Comparison of ENCODE assay signal across 11 cellular contexts in the genomic region with DNA sequence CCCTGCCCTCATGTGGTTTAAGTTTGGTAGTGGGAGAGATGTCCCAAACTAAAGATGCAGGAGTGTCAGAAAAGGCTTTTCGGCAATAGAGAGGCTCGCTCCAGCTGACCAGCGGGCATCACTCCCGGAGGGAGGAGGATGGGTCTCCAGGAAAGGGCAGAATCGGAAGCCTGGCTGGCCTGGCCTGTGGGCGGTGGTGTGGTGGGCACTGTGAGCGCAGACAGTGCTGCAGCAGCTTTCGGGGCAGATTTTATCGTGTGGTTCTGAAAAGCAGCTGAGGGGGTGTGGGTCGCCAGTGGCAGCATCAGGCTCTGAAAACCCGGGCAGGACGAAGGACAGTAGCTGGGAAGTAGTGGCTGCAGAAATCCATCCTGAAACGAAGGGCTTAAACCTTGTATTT.
"Had no signal": no experiment of that assay in that cellular context is flagged by ENCODE, and none has a peak within 500 bp of the region (broad histone marks: within the 10 kb centered on the region; RNA-seq: fewer than 3 reads in every experiment).

No MANE protein-coding gene starts in this region.

- H3K27me3 ChIP-seq: breast epithelium, stomach had no signal

- DNase-seq: activated CD4-positive, alpha-beta memory T cell treated with anti-CD3 and anti-CD28 coated beads for 36 hours; activated naive CD4-positive, alpha-beta T cell treated with Interleukin-2 at 50 U/mL for 16 hours; anterior cingulate cortex; effector memory CD8-positive, alpha-beta T cell; foreskin fibroblast; stimulated activated CD4-positive, alpha-beta T cell treated with anti-CD3 and anti-CD28 coated beads, Interleukin-2, amount 100 ng/mL, for 24 hours; stomach; trophoblast cell had no signal

- H3K27me3 Mint-ChIP-seq: activated CD4-positive, alpha-beta memory T cell treated with anti-CD3 and anti-CD28 coated beads for 36 hours; effector memory CD8-positive, alpha-beta T cell; natural killer cell treated with Interleukin-12 subunit alpha and Interleukin-12 subunit beta and Interleukin-15 and Interleukin-18, amount 100 ng/mL, for 72 hours had no signal

- H3K4me3 ChIP-seq: breast epithelium, stomach had no signal

- H3K27ac Mint-ChIP-seq: activated CD4-positive, alpha-beta memory T cell treated with anti-CD3 and anti-CD28 coated beads for 36 hours; natural killer cell treated with Interleukin-12 subunit alpha and Interleukin-12 subunit beta and Interleukin-15 and Interleukin-18, amount 100 ng/mL, for 72 hours had no signal

- ATAC-seq: effector memory CD8-positive, alpha-beta T cell; natural killer cell treated with Interleukin-12 subunit alpha and Interleukin-12 subunit beta and Interleukin-15 and Interleukin-18, amount 100 ng/mL, for 72 hours had no signal

- H3K36me3 Mint-ChIP-seq: natural killer cell treated with Interleukin-12 subunit alpha and Interleukin-12 subunit beta and Interleukin-15 and Interleukin-18, amount 100 ng/mL, for 72 hours had no signal

- H3K4me1 ChIP-seq: breast epithelium had no signal

- H3K27ac ChIP-seq: breast epithelium, epithelial cell of prostate, stomach had no signal

- H3K4me3 Mint-ChIP-seq: activated CD4-positive, alpha-beta memory T cell treated with anti-CD3 and anti-CD28 coated beads for 36 hours; effector memory CD8-positive, alpha-beta T cell; natural killer cell treated with Interleukin-12 subunit alpha and Interleukin-12 subunit beta and Interleukin-15 and Interleukin-18, amount 100 ng/mL, for 72 hours had no signal

- H3K9me3 Mint-ChIP-seq: activated CD4-positive, alpha-beta memory T cell treated with anti-CD3 and anti-CD28 coated beads for 36 hours; effector memory CD8-positive, alpha-beta T cell; natural killer cell treated with Interleukin-12 subunit alpha and Interleukin-12 subunit beta and Interleukin-15 and Interleukin-18, amount 100 ng/mL, for 72 hours had no signal

- H3K9me3 ChIP-seq: breast epithelium, stomach had no signal
